In genomic region chr11:95255523-95256165, GRCh38 we compare ENCODE assay signal across 15 cellular contexts. TPM values are rescaled to one million over a fixed set of nuclear protein-coding genes. Genes with fewer than 3 reads are reported as not detected.
DNase-seq lines count a peak whose midpoint lies in the region; TF ChIP-seq lines count a peak whose summit lies in the region.
"Had no signal": no experiment of that assay in that cellular context is flagged by ENCODE, and none has a peak within 500 bp of the region (broad histone marks: within the 10 kb centered on the region; RNA-seq: fewer than 3 reads in every experiment).

No MANE protein-coding gene starts in this region.

- H3K4me1 ChIP-seq in OCI-LY3 (ENCODE audit: low read length), result peaks cover 55% of the 10 kb centered on the region
- H3K4me1 ChIP-seq: pancreas had no signal

- no peak overlapping the region for H3K9ac ChIP-seq in OCI-LY3 (ENCODE audit: low read length)

- H3K36me3 ChIP-seq in OCI-LY3 (replicated peaks; ENCODE audit: low read depth, low read length), result no peaks in the 10 kb centered on the region
- H3K36me3 ChIP-seq: pancreas had no signal

- H4K20me1 ChIP-seq in OCI-LY3 (ENCODE audit: insufficient read depth, low read length), result no peaks in the 10 kb centered on the region

- H2AFZ ChIP-seq in OCI-LY3 (ENCODE audit: low read depth, low read length), result peak overlapping the region; percentile 60; the same call in 1 of the 2 replicates

- no peak overlapping the region for H3K4me3 ChIP-seq in OCI-LY3 (ENCODE audit: low read length)
- H3K4me3 ChIP-seq: A549, pancreas had no signal

- TF ChIP-seq CTCF in OCI-LY3 (IDR thresholded peaks at IDR 0.05; ENCODE audit: low read depth, low read length), result no peak

- no peaks in the 10 kb centered on the region for H3K9me3 ChIP-seq in OCI-LY3 (ENCODE audit: insufficient read depth, low read length)
- H3K9me3 ChIP-seq: A549, pancreas had no signal

- DNase-seq in NCI-H2107 treated with DMSO at 0.1 percent for 48 hours (lab: John Stamatoyannopoulos, UW; ENCODE audit: unreplicated experiment), result peak; percentile 45
- no peak for DNase-seq in NCI-H2107 (lab: John Stamatoyannopoulos, UW)
- DNase-seq in iPS-NIHi7 (ENCODE audit: extremely low spot score), result peak; percentile 25
- DNase-seq in activated effector memory CD4-positive, alpha-beta T cell treated with anti-CD3 and anti-CD28 coated beads, Interleukin-2, amount 50 U/mL, for 16 hours, result no peak
- DNase-seq in 8988T, result no peak
- no peak for DNase-seq in DMS53 (lab: John Stamatoyannopoulos, UW)
- DNase-seq: activated T-cell treated with anti-CD3 and anti-CD28 coated beads, Interleukin-2, amount 50 U/mL, for 4 hours; kidney; NCI-H2227 treated with DMSO at 0.1 percent for 48 hours; pancreas; stimulated activated CD4-positive, alpha-beta T cell treated with anti-CD3 and anti-CD28 coated beads, Interleukin-1b, Interleukin-23, amount 100 ng/mL, for 48 hours; stimulated activated naive CD8-positive, alpha-beta T cell treated with anti-CD3 and anti-CD28 coated beads, Interleukin-15, Interleukin-2, amounts not matched to agents 100 U/mL and 50 U/mL, for 24 hours had no signal

- H3K4me2 ChIP-seq in OCI-LY3 (ENCODE audit: low read length), result no peak overlapping the region; the same call in 1 of the 2 replicates
- H3K4me2 ChIP-seq: A549 had no signal

- H3K79me2 ChIP-seq in OCI-LY3 (ENCODE audit: low read length), result no peaks in the 10 kb centered on the region

- H3K27me3 ChIP-seq in OCI-LY3 (ENCODE audit: low read depth, low read length), result no peaks in the 10 kb centered on the region
- H3K27me3 ChIP-seq: pancreas had no signal

- H3K27ac ChIP-seq in OCI-LY3 (ENCODE audit: low read length) (no peak overlapping the region), temporal lobe (ENCODE audit: low read depth, low read length) (peak overlapping the region; percentile 22)
- H3K27ac ChIP-seq: A549 had no signal

RNA-seq across cellular contexts. Expression of gene SESN3, which starts 24.6 kb away (rescaled TPM):
- 62.7 TPM for total RNA-seq in temporal lobe

Comparison
In these comparisons a context has a peak if more than half of its experiments do, and no peak if none do; other contexts are left out.
1. DNase-seq: peak in NCI-H2107 treated with DMSO at 0.1 percent for 48 hours (single experiment) and iPS-NIHi7 (single experiment); none in NCI-H2107 (single experiment), activated effector memory CD4-positive, alpha-beta T cell treated with anti-CD3 and anti-CD28 coated beads, Interleukin-2, amount 50 U/mL, for 16 hours (single experiment), 8988T (single experiment) and DMS53 (single experiment).